In the genomic region with DNA sequence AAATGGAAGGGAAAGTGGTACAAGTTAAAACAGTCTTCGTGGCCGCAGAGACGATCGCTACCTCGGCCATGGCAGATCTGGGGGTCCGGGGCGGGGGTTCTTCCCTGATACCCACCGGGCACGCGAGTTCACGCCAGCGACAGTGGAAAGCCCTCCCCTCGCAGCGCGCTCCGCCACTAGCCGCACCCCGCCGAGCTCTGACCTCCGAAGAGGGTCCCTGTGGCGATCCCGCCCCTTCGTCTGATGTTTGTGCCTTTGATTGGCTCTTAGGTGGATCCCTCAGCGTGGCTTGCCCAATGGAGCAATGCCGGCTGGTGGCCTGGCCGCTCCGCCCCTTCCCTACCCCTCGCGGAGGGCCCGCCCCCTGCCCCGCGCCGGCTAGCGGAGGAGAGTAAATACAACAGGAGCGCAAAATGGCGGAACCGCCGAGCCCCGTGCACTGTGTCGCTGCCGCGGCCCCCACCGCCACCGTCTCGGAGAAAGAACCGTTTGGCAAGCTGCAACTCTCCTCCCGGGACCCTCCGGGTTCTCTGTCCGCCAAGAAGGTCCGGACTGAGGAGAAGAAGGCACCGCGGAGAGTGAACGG, we compare ENCODE assay signal across 8 cellular contexts. TPM values are rescaled to one million over a fixed set of nuclear protein-coding genes. Genes with fewer than 3 reads are reported as not detected.
DNase-seq lines count a peak whose midpoint lies in the region; ATAC-seq and TF ChIP-seq lines count a peak whose summit lies in the region.

TSS of gene RSBN1L (plus strand) at position 403 of the 586 bp plus-strand sequence. CDS start at position 414, 11 bp downstream.

- no peaks in the 10 kb centered on the region for H3K9me2 ChIP-seq in SK-N-SH

- peaks cover 57% of the 10 kb centered on the region for H3K4me1 Mint-ChIP-seq in activated naive CD4-positive, alpha-beta T cell treated with anti-CD3 and anti-CD28 coated beads, Interleukin-2, amount 50 U/mL, for 24 hours

- H3K4me2 ChIP-seq in SK-N-SH, result peak within 1 kb of the TSS; percentile 81

- peak within 1 kb of the TSS; percentile 85 for H3K9ac ChIP-seq in SK-N-SH

- H2AFZ ChIP-seq in SK-N-SH (ENCODE audit: low read depth), result peak within 1 kb of the TSS; percentile 98

- peaks cover 28% of the 10 kb centered on the region for H4K20me1 ChIP-seq in SK-N-SH (ENCODE audit: insufficient read depth)

- TF ChIP-seq CTCF in GM10248 (IDR thresholded peaks at IDR 0.05; ENCODE audit: control extremely low read depth, extremely low read depth, low read depth, missing control alignments) (peak; percentile 24), SK-N-SH (IDR thresholded peaks at IDR 0.05) (peak; percentile 47), omental fat pad (IDR thresholded peaks at IDR 0.05) (no peak), testis (IDR thresholded peaks at IDR 0.05) (peak; percentile 22 to 34 (median 29))

- H3K27me3 ChIP-seq in SK-N-SH (ENCODE audit: insufficient read depth) (no peaks in the 10 kb centered on the region), testis (no peaks in the 10 kb centered on the region)

- peak; percentile 96 for DNase-seq in GM10248 (ENCODE audit: extremely low spot score)
- peak; percentile 95 for DNase-seq in NCI-H1048 (lab: John Stamatoyannopoulos, UW)
- peak; percentile 99 for DNase-seq in SK-N-SH
- DNase-seq in glomerular endothelial cell (ENCODE audit: extremely low read depth, low read depth, low spot score), result peak; percentile 84
- peak; percentile 94 for DNase-seq in omental fat pad (ENCODE audit: low spot score)
- DNase-seq in testis, result peak; percentile 100

- peaks cover 12% of the 10 kb centered on the region for H3F3A ChIP-seq in SK-N-SH (replicated peaks; ENCODE audit: insufficient read depth)

- CTCF ChIA-PET in GM10248 (lab: Yijun Ruan, JAX), result interaction anchor here (0.8 to 3.9 kb wide), 13 partner anchors 9 to 90 kb away, joined by 3 to 17 read pairs (median 3); no protein-coding TSS in a partner anchor
- CTCF ChIA-PET in SK-N-SH (lab: Yijun Ruan, JAX), result interaction anchor here (0.8 to 3.9 kb wide), 18 partner anchors 11 to 80 kb away, joined by 3 to 23 read pairs (median 4); no protein-coding TSS in a partner anchor

- H3K4me3 ChIP-seq in SK-N-SH (ENCODE audit: low read depth in 2 of 2, low read length in 1 of 2) (peak within 1 kb of the TSS; percentile 75 to 96), testis (peak within 1 kb of the TSS; percentile 89 to 100)

- H3K4me1 ChIP-seq in SK-N-SH (ENCODE audit: control insufficient read depth in 1 of 2, insufficient read depth in 2 of 2, low read depth in 1 of 2, low read length in 1 of 2) (peaks cover 3 to 10% of the 10 kb centered on the region in 2 experiments; a peak in 3 of 4 replicates), testis (peaks cover 11% of the 10 kb centered on the region)

- POLR2A ChIA-PET in GM10248 (lab: Yijun Ruan, JAX) (interaction anchor here (1.0 kb wide), 1 partner anchor 40 kb away, joined by 3 read pairs; no protein-coding TSS in a partner anchor), SK-N-SH (lab: Yijun Ruan, JAX) (interaction anchor here (0.6 to 2.5 kb wide), 9 partner anchors 10 to 184 kb away, joined by 3 to 11 read pairs (median 5); partner anchors contain the start of genes PHTF2 and TMEM60)

- H3K27me3 Mint-ChIP-seq in activated naive CD4-positive, alpha-beta T cell treated with anti-CD3 and anti-CD28 coated beads, Interleukin-2, amount 50 U/mL, for 24 hours, result no peaks in the 10 kb centered on the region

- TF ChIP-seq RAD21 in SK-N-SH (IDR thresholded peaks at IDR 0.05; ENCODE audit: low read length), result no peak

- H3K27ac Mint-ChIP-seq in activated naive CD4-positive, alpha-beta T cell treated with anti-CD3 and anti-CD28 coated beads, Interleukin-2, amount 50 U/mL, for 24 hours, result peak within 1 kb of the TSS; percentile 98

- ATAC-seq in HG02571 (IDR thresholded peaks at IDR 0.05; ENCODE audit: unreplicated experiment), result peak; percentile 96
- ATAC-seq in omental fat pad (ENCODE audit: low FRiP score), result peak; percentile 99

- H3K36me3 ChIP-seq in SK-N-SH (replicated peaks in 1 of 2; ENCODE audit: control insufficient read depth in 1 of 2, insufficient read depth in 2 of 2, low read length in 1 of 2) (peaks cover 0 to 3% of the 10 kb centered on the region in 2 experiments), testis (ENCODE audit: low read depth, missing control alignments) (no peaks in the 10 kb centered on the region)

- H3K36me3 Mint-ChIP-seq in activated naive CD4-positive, alpha-beta T cell treated with anti-CD3 and anti-CD28 coated beads, Interleukin-2, amount 50 U/mL, for 24 hours, result peaks cover 7% of the 10 kb centered on the region

- peaks cover 91% of the 10 kb centered on the region for H3K79me2 ChIP-seq in SK-N-SH (ENCODE audit: insufficient read depth)

- H3K9me3 Mint-ChIP-seq in activated naive CD4-positive, alpha-beta T cell treated with anti-CD3 and anti-CD28 coated beads, Interleukin-2, amount 50 U/mL, for 24 hours, result no peaks in the 10 kb centered on the region

- peak within 1 kb of the TSS; percentile 92 for H3K4me3 Mint-ChIP-seq in activated naive CD4-positive, alpha-beta T cell treated with anti-CD3 and anti-CD28 coated beads, Interleukin-2, amount 50 U/mL, for 24 hours

- intact Hi-C loops in testis (cut with DNase I; ENCODE audit: low total_unique reads), result no loop called here

- H3K9me3 ChIP-seq in SK-N-SH, result no peaks in the 10 kb centered on the region
- H3K9me3 ChIP-seq in testis, result no peaks in the 10 kb centered on the region

- 0% methylated on average over 22 of the region's 53 CpGs for WGBS in SK-N-SH (ENCODE audit: low lambda C conversion rate)
- WGBS in testis, 2 donors, result 0 to 1% methylated on average over 22 to 52 of the region's 53 CpGs

- peak; percentile 77 for TF ChIP-seq POLR2A in testis (IDR thresholded peaks at IDR 0.05)

- peak within 1 kb of the TSS; percentile 85 to 91 for H3K27ac ChIP-seq in SK-N-SH (ENCODE audit: low read depth in 2 of 2, low read length in 1 of 2)
- H3K27ac ChIP-seq in testis, result peak within 1 kb of the TSS; percentile 98 to 99

- TF ChIP-seq EP300 in SK-N-SH (IDR thresholded peaks at IDR 0.05; ENCODE audit: borderline replicate concordance in 1 of 2, low read depth in 1 of 2, low read length in 1 of 2), result no peak; a peak in 1 of 4 replicates

TF ChIP-seq in SK-N-SH, 30 proteins besides CTCF, POLR2A, EP300 and RAD21 (continues in another document):
- TF ChIP-seq NRF1 (IDR thresholded peaks at IDR 0.05; ENCODE audit: low read depth, low read length), result no peak
- TF ChIP-seq MEF2A (IDR thresholded peaks at IDR 0.05; ENCODE audit: borderline replicate concordance, low read depth), result no peak
- no peak for TF ChIP-seq FOXM1 (IDR thresholded peaks at IDR 0.05; ENCODE audit: low read depth)
- TF ChIP-seq TCF12 (IDR thresholded peaks at IDR 0.05), result no peak
- no peak for TF ChIP-seq FOSL2 (IDR thresholded peaks at IDR 0.05; ENCODE audit: borderline replicate concordance, low read depth)
- TF ChIP-seq NFIC (IDR thresholded peaks at IDR 0.05; ENCODE audit: borderline replicate concordance), result no peak
- TF ChIP-seq ZBTB33 (IDR thresholded peaks at IDR 0.05; ENCODE audit: borderline replicate concordance, low read depth), result no peak
- no peak for TF ChIP-seq JUND (IDR thresholded peaks at IDR 0.05)
- TF ChIP-seq, protein P1, sequence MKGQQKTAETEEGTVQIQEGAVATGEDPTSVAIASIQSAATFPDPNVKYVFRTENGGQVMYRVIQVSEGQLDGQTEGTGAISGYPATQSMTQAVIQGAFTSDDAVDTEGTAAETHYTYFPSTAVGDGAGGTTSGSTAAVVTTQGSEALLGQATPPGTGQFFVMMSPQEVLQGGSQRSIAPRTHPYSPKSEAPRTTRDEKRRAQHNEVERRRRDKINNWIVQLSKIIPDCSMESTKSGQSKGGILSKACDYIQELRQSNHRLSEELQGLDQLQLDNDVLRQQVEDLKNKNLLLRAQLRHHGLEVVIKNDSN (IDR thresholded peaks at IDR 0.05; ENCODE audit: borderline replicate concordance, low read depth), result no peak
- peak; percentile 72; the same call in 1 of the 2 replicates for TF ChIP-seq MXI1 (IDR thresholded peaks at IDR 0.05; ENCODE audit: low read depth, low read length)
- peak; percentile 94 for TF ChIP-seq TAF1 (IDR thresholded peaks at IDR 0.05; ENCODE audit: borderline replicate concordance, low read depth, low read length)
- TF ChIP-seq FOXJ3 (CRISPR knock-in tag; IDR thresholded peaks at IDR 0.05), result no peak; the same call in 1 of the 2 replicates
- TF ChIP-seq SMC3 (IDR thresholded peaks at IDR 0.05; ENCODE audit: low read depth, low read length), result no peak
- TF ChIP-seq PBX3 (IDR thresholded peaks at IDR 0.05), result peak; percentile 100
- peak; percentile 97 for TF ChIP-seq YY1 (IDR thresholded peaks at IDR 0.05; ENCODE audit: low read depth)

RNA-seq across cellular contexts. Expression of gene RSBN1L, which starts in this region (rescaled TPM):
- polyA plus RNA-seq in SK-N-SH (2012; rRNA removed) (5.6 and 6.5 TPM in 2 replicates), testis (ENCODE audit: insufficient read depth, low read depth, low replicate concordance) (33.0 TPM)
- polyA plus RNA-seq in SK-N-SH (2012; cell fraction: cytosol; rRNA removed), result 7.5 and 8.8 TPM in 2 replicates
- polyA plus RNA-seq in SK-N-SH (2012; cell fraction: nucleus; rRNA removed), result 5.7 and 10.8 TPM in 2 replicates
- total RNA-seq in glomerular endothelial cell (13.0 and 15.5 TPM in 2 replicates), omental fat pad (10 to 100 TPM in 1 of 4 donors, 1 to 10 TPM in 3; 7.5 to 31.2 (median 9.0) TPM), testis (10 to 100 TPM; 38.1 to 40.1 TPM)

Comparison
In these comparisons a context has a peak if more than half of its experiments do, and no peak if none do; other contexts are left out.
1. Peak in every context shown above with its lines: DNase-seq, ATAC-seq, H3K4me3 ChIP-seq and H3K27ac ChIP-seq.
2. CTCF ChIP-seq: peak in GM10248 (single experiment), SK-N-SH (single experiment) and testis (3 of 3); none in omental fat pad (0 of 3).